ENCODE assay signal across 25 cellular contexts in genomic region chr10:89468625-89469024, GRCh38. TPM values are rescaled to one million over a fixed set of nuclear protein-coding genes. Genes with fewer than 3 reads are reported as not detected.
DNase-seq lines count a peak whose midpoint lies in the region; ATAC-seq, FAIRE-seq and TF ChIP-seq lines count a peak whose summit lies in the region.
"Had no signal": no experiment of that assay in that cellular context is flagged by ENCODE, and none has a peak within 500 bp of the region (broad histone marks: within the 10 kb centered on the region; RNA-seq: fewer than 3 reads in every experiment).

No MANE protein-coding gene starts in this region.

- CTCF ChIA-PET in SK-N-SH (lab: Yijun Ruan, JAX) = interaction anchor here (1.3 to 3.7 kb wide), 2 partner anchors 11 to 16 kb away, joined by 3 to 20 read pairs; no protein-coding TSS in a partner anchor

- no peaks in the 10 kb centered on the region for H4K20me1 ChIP-seq in MM.1S (ENCODE audit: insufficient read depth, low read length)
- H4K20me1 ChIP-seq in SK-N-SH (ENCODE audit: insufficient read depth) = no peaks in the 10 kb centered on the region
- H4K20me1 ChIP-seq: BLaER1 had no signal

- no peaks in the 10 kb centered on the region for H3K36me3 ChIP-seq in RWPE2 (ENCODE audit: low read depth)
- H3K36me3 ChIP-seq in kidney (ENCODE audit: control insufficient read depth in 1 of 2, insufficient read depth in 2 of 2, low read length in 2 of 2) = no peaks in the 10 kb centered on the region
- no peaks in the 10 kb centered on the region for H3K36me3 ChIP-seq in pancreas
- H3K36me3 ChIP-seq in MM.1S (replicated peaks; ENCODE audit: insufficient read depth, low read length) = no peaks in the 10 kb centered on the region
- no peaks in the 10 kb centered on the region for H3K36me3 ChIP-seq in SK-N-SH (replicated peaks in 1 of 2; ENCODE audit: control insufficient read depth in 1 of 2, insufficient read depth in 2 of 2, low read length in 1 of 2)
- H3K36me3 ChIP-seq: BLaER1 had no signal

- H3K4me2 ChIP-seq in MM.1S (ENCODE audit: low read depth, low read length) = no peak overlapping the region
- no peak overlapping the region for H3K4me2 ChIP-seq in SK-N-SH
- H3K4me2 ChIP-seq: BLaER1, GM23338, PC-9 had no signal

- H3K9me3 ChIP-seq in RWPE2 (ENCODE audit: severe bottlenecking) (no peaks in the 10 kb centered on the region), kidney (ENCODE audit: control insufficient read depth in 1 of 2, low read length in 2 of 2) (no peaks in the 10 kb centered on the region), pancreas (no peaks in the 10 kb centered on the region), MM.1S (replicated peaks; ENCODE audit: insufficient read depth, low read length) (no peaks in the 10 kb centered on the region), SK-N-SH (no peaks in the 10 kb centered on the region)
- H3K9me3 ChIP-seq: BLaER1 had no signal

- no peak overlapping the region for H2AFZ ChIP-seq in MM.1S (ENCODE audit: low read length)
- no peak overlapping the region for H2AFZ ChIP-seq in SK-N-SH (ENCODE audit: low read depth)
- H2AFZ ChIP-seq: GM23338, PC-9 had no signal

- 47 to 55% methylated on average over 4 of the region's 4 CpGs for WGBS in pancreas, 2 donors
- 94% methylated on average over 4 of the region's 4 CpGs for WGBS in SK-N-SH (ENCODE audit: low lambda C conversion rate)

- FAIRE-seq in kidney (lab: Jason Lieb, UNC) = peak; percentile 45
- FAIRE-seq in pancreas (lab: Jason Lieb, UNC) = no peak
- FAIRE-seq: A204.1, GM12878 had no signal

- H3K9me2 ChIP-seq in MM.1S (replicated peaks; ENCODE audit: insufficient read depth, low read length) (no peaks in the 10 kb centered on the region), SK-N-SH (no peaks in the 10 kb centered on the region)

- no peaks in the 10 kb centered on the region for H3K79me2 ChIP-seq in MM.1S (ENCODE audit: low read length)
- no peaks in the 10 kb centered on the region for H3K79me2 ChIP-seq in SK-N-SH (ENCODE audit: insufficient read depth)

- intact Hi-C loops in kidney (cut with DNase I) (no loop called here), pancreas (cut with DNase I) (no loop called here)

- H3K4me1 ChIP-seq in RWPE2 (ENCODE audit: insufficient read depth, poor library complexity, severe bottlenecking) (peaks cover 42% of the 10 kb centered on the region), kidney (ENCODE audit: control insufficient read depth in 1 of 2, insufficient read depth in 1 of 2, low read depth in 1 of 2, low read length in 2 of 2) (peaks cover 7 to 34% of the 10 kb centered on the region in 2 donors), pancreas (peaks cover 15 to 59% (median 53%) of the 10 kb centered on the region in 3 donors), MM.1S (ENCODE audit: low read length) (no peaks in the 10 kb centered on the region; the same call in 1 of the 2 replicates), SK-N-SH (ENCODE audit: control insufficient read depth in 1 of 2, insufficient read depth in 2 of 2, low read depth in 1 of 2, low read length in 1 of 2) (peaks cover 3 to 22% of the 10 kb centered on the region in 2 experiments; a peak in 2 of 4 replicates)
- H3K4me1 ChIP-seq: BLaER1 had no signal

- POLR2A ChIA-PET in SK-N-SH (lab: Yijun Ruan, JAX) = no interaction called here

- H3K27me3 ChIP-seq in RWPE2 (ENCODE audit: insufficient read depth, poor library complexity, severe bottlenecking) (no peaks in the 10 kb centered on the region), pancreas (no peaks in the 10 kb centered on the region), MM.1S (replicated peaks; ENCODE audit: insufficient read depth, low read length) (no peaks in the 10 kb centered on the region), SK-N-SH (ENCODE audit: insufficient read depth) (no peaks in the 10 kb centered on the region)
- H3K27me3 ChIP-seq: BLaER1 had no signal

- H3K9ac ChIP-seq in kidney (ENCODE audit: low read length in 2 of 2) (no peak overlapping the region), MM.1S (ENCODE audit: low read length) (no peak overlapping the region), SK-N-SH (no peak overlapping the region)
- H3K9ac ChIP-seq: BLaER1 had no signal

- peak; percentile 51 for DNase-seq in DMS53 (lab: John Stamatoyannopoulos, UW)
- no peak for DNase-seq in RWPE2 (ENCODE audit: low spot score)
- no peak for DNase-seq in kidney
- DNase-seq in pancreas = peak in 3 of 6 donors; percentile 29 to 53 (median 39)
- DNase-seq in MM.1S = no peak
- DNase-seq in SK-N-SH = no peak
- no peak for DNase-seq in NCI-H1092 (lab: John Stamatoyannopoulos, UW)
- DNase-seq: CD4-positive, CD25-positive, alpha-beta regulatory T cell; DMS79; EL; GDM1; H9; MV-4-11; NCI-H1105 treated with DMSO at 0.1 percent for 48 hours; NCI-H2029 treated with DMSO at 0.1 percent for 48 hours; NCI-H446 treated with DMSO at 0.1 percent for 48 hours; NCI-H526; PC-9; RPMI8226; SHP77 had no signal

- ATAC-seq in RWPE2 (ENCODE audit: low read depth) (no peak), pancreas (peak; percentile 76 to 83 (median 81)), HG03432 (IDR thresholded peaks at IDR 0.05; ENCODE audit: unreplicated experiment) (no peak)
- ATAC-seq: GM12878, GM23338 had no signal

- peak overlapping the region; percentile 55 for H3K27ac ChIP-seq in RWPE2 (ENCODE audit: poor library complexity, severe bottlenecking)
- peak overlapping the region; percentile 35 to 71 for H3K27ac ChIP-seq in kidney (ENCODE audit: low read depth in 2 of 2, low read length in 2 of 2)
- peak overlapping the region in 2 of 4 donors; percentile 55 to 76 for H3K27ac ChIP-seq in pancreas
- H3K27ac ChIP-seq in MM.1S (ENCODE audit: low read length) = no peak overlapping the region
- no peak overlapping the region for H3K27ac ChIP-seq in SK-N-SH (ENCODE audit: low read depth in 2 of 2, low read length in 1 of 2)
- H3K27ac ChIP-seq: BLaER1, PC-9 had no signal

- TF ChIP-seq RAD21 in SK-N-SH (IDR thresholded peaks at IDR 0.05; ENCODE audit: low read length) = no peak

- H3F3A ChIP-seq in MM.1S (ENCODE audit: insufficient read depth, low read length) (no peaks in the 10 kb centered on the region), SK-N-SH (replicated peaks; ENCODE audit: insufficient read depth) (peaks cover 11% of the 10 kb centered on the region)

- TF ChIP-seq EP300 in SK-N-SH (IDR thresholded peaks at IDR 0.05; ENCODE audit: borderline replicate concordance in 1 of 2, low read depth in 1 of 2, low read length in 1 of 2) = no peak

- H3K4me3 ChIP-seq in RWPE2 (ENCODE audit: severe bottlenecking) = no peak overlapping the region
- H3K4me3 ChIP-seq in kidney (ENCODE audit: low read length in 2 of 2) = no peak overlapping the region
- H3K4me3 ChIP-seq in pancreas = no peak overlapping the region
- no peak overlapping the region for H3K4me3 ChIP-seq in MM.1S (ENCODE audit: low read length)
- H3K4me3 ChIP-seq in SK-N-SH (ENCODE audit: low read depth in 2 of 2, low read length in 1 of 2) = no peak overlapping the region
- H3K4me3 ChIP-seq: BLaER1, GM12878, GM23338, PC-9 had no signal

- TF ChIP-seq CTCF in RWPE2 (IDR thresholded peaks at IDR 0.05; ENCODE audit: poor library complexity, severe bottlenecking) (no peak), kidney (IDR thresholded peaks at IDR 0.05; ENCODE audit: borderline replicate concordance, extremely low read depth, insufficient read depth) (no peak), pancreas (IDR thresholded peaks at IDR 0.05) (no peak), MM.1S (IDR thresholded peaks at IDR 0.05; ENCODE audit: low read length) (no peak), SK-N-SH (IDR thresholded peaks at IDR 0.05) (no peak)

TF ChIP-seq in SK-N-SH, 30 proteins besides CTCF, POLR2A, EP300 and RAD21:
- no peak for TF ChIP-seq YY1 (IDR thresholded peaks at IDR 0.05; ENCODE audit: low read depth)
- TF ChIP-seq TAF1 (IDR thresholded peaks at IDR 0.05; ENCODE audit: borderline replicate concordance, low read depth, low read length) = no peak
- no peak for TF ChIP-seq GABPA (IDR thresholded peaks at IDR 0.05; ENCODE audit: low read depth)
- TF ChIP-seq IRF3 (IDR thresholded peaks at IDR 0.05; ENCODE audit: low read depth, low read length) = no peak
- TF ChIP-seq RFX5 (IDR thresholded peaks at IDR 0.05; ENCODE audit: low read length) = no peak
- TF ChIP-seq PBX3 (IDR thresholded peaks at IDR 0.05) = no peak
- TF ChIP-seq RCOR1 (IDR thresholded peaks at IDR 0.05; ENCODE audit: low read length) = no peak
- no peak for TF ChIP-seq MEF2A (IDR thresholded peaks at IDR 0.05; ENCODE audit: borderline replicate concordance, low read depth)
- no peak for TF ChIP-seq SIN3A (IDR thresholded peaks at IDR 0.05; ENCODE audit: borderline replicate concordance, low read depth, low read length)
- TF ChIP-seq RXRA (IDR thresholded peaks at IDR 0.05; ENCODE audit: borderline replicate concordance, low read depth) = no peak
- TF ChIP-seq FOXM1 (IDR thresholded peaks at IDR 0.05; ENCODE audit: low read depth) = no peak

RNA-seq across cellular contexts. Expression of gene IFIT5, which starts 54.3 kb away (rescaled TPM):
- total RNA-seq in kidney (23.3 TPM), pancreas (1 to 10 TPM; 3.7 to 8.1 (median 4.2) TPM)
- polyA plus RNA-seq in kidney (ENCODE audit: insufficient read depth, low read depth, low replicate concordance) (11.0 TPM), pancreas (1 to 10 TPM; 2.9 to 6.1 TPM), SK-N-SH (2012; rRNA removed) (2.7 and 3.6 TPM in 2 replicates)
- polyA plus RNA-seq in SK-N-SH (2012; cell fraction: cytosol; rRNA removed) = 4.6 and 4.8 TPM in 2 replicates
- polyA plus RNA-seq in SK-N-SH (2012; cell fraction: nucleus; rRNA removed) = 1.2 and 2.3 TPM in 2 replicates

Comparison
In these comparisons a context has a peak if more than half of its experiments do, and no peak if none do; other contexts are left out.
1. ATAC-seq: peak in pancreas (4 of 4); none in RWPE2 (single experiment) and HG03432 (single experiment).
2. H3K27ac ChIP-seq: peak in RWPE2 (single experiment) and kidney (2 of 2); none in MM.1S (single experiment) and SK-N-SH (0 of 2).